8 cellular contexts compared by ENCODE assay signal in the genomic region with DNA sequence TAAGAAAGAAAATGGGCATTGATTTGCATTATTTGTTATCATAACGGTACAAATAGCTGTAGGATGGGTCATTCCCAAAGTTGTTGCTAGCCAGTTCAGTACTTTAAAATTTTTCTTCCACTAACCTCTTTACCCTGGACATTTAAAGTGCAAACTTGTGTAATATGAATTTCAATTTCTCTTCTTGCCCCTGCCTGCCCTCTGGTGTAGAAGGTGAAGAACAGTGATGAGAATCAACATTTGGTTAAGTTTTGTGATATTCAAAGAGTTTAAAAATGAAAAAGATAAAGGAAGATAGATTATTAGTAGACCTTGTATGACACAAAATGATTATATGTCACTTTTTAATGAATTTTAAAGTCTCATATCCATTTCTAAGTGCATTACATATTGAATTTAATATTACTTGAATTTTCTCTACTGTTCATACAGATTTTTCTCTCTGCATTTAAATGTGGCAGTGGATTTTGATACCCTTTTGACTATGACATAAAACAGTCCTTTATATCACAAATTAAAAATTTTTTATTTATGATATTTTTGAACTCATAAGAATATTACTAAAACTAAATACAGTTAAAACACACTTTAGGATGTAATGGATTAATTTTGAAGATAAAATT.
DNase-seq lines count a peak whose midpoint lies in the region; ATAC-seq, FAIRE-seq and TF ChIP-seq lines count a peak whose summit lies in the region.

No MANE protein-coding gene starts in this region.

- POLR2A ChIA-PET in HEK293 (lab: Yijun Ruan, JAX) = no interaction called here

- H3K27ac ChIP-seq in HEK293 (ENCODE audit: extremely low read depth, low read depth, low read length) = no peak overlapping the region

- ATAC-seq in HG02973 (IDR thresholded peaks at IDR 0.05; ENCODE audit: unreplicated experiment) (no peak), mucosa of descending colon (no peak)

- CTCF ChIA-PET in HEK293 (lab: Yijun Ruan, JAX) = interaction anchor here (0.7 to 1.5 kb wide), 6 partner anchors 10 to 474 kb away, joined by 3 to 6 read pairs (median 4); no protein-coding TSS in a partner anchor

- no peak for FAIRE-seq in urothelium cell line (lab: Jason Lieb, UNC)

- peak; percentile 29 for DNase-seq in Ammon's horn (ENCODE audit: low spot score)
- peak; percentile 85 for DNase-seq in adipocyte (ENCODE audit: low read depth)
- DNase-seq in left kidney (ENCODE audit: low read depth, low spot score) = peak; percentile 80
- no peak for DNase-seq in stimulated activated CD4-positive, alpha-beta T cell treated with anti-CD3 and anti-CD28 coated beads, Interleukin-4, amount 100 ng/mL, for 24 hours
- DNase-seq in urothelium cell line (ENCODE audit: low spot score) = no peak
- no peak for DNase-seq in mucosa of descending colon

- intact Hi-C loops in mucosa of descending colon (cut with DNase I, micrococcal nuclease) = no loop called here

- no peaks in the 10 kb centered on the region for H3K27me3 ChIP-seq in adipocyte (replicated peaks; ENCODE audit: control insufficient read depth, insufficient read depth, low read length)

- H3K4me1 ChIP-seq in HEK293 (ENCODE audit: control insufficient read depth, insufficient read depth, low read length) (peaks cover 12% of the 10 kb centered on the region; the same call in 1 of the 2 replicates), adipocyte (ENCODE audit: control insufficient read depth, insufficient read depth, low read length) (peaks cover 6% of the 10 kb centered on the region), mucosa of descending colon (ENCODE audit: low read depth) (no peaks in the 10 kb centered on the region)

- H3K36me3 ChIP-seq in HEK293 (ENCODE audit: control insufficient read depth in 2 of 2, insufficient read depth in 1 of 2, low read length in 2 of 2) (no peaks in the 10 kb centered on the region), adipocyte (ENCODE audit: control insufficient read depth, insufficient read depth, low read length, severe bottlenecking) (no peaks in the 10 kb centered on the region), mucosa of descending colon (ENCODE audit: low read depth) (no peaks in the 10 kb centered on the region)

- H3K4me3 ChIP-seq in HEK293 (ENCODE audit: low read depth, low read length) = no peak overlapping the region
- no peak overlapping the region for H3K4me3 ChIP-seq in adipocyte (ENCODE audit: low read length)
- H3K4me3 ChIP-seq in mucosa of descending colon = no peak overlapping the region

- H3K9me3 ChIP-seq in HEK293 (ENCODE audit: control insufficient read depth, insufficient read depth, low read depth, low read length) = no peaks in the 10 kb centered on the region
- H3K9me3 ChIP-seq in adipocyte (ENCODE audit: control insufficient read depth, low read length) = peaks cover 2% of the 10 kb centered on the region
- no peaks in the 10 kb centered on the region for H3K9me3 ChIP-seq in mucosa of descending colon

- peak overlapping the region; percentile 29 for H3K9ac ChIP-seq in adipocyte (ENCODE audit: low read length)

- TF ChIP-seq CTCF in HEK293 (tag by site-specific recombination; IDR thresholded peaks at IDR 0.05) (no peak), mucosa of descending colon (IDR thresholded peaks at IDR 0.05) (no peak)

TF ChIP-seq in HEK293, 187 proteins besides CTCF, POLR2A, EP300 and RAD21:
- TF ChIP-seq GLIS1 (tag by site-specific recombination; IDR thresholded peaks at IDR 0.05) = no peak
- TF ChIP-seq ZNF654 (tag by site-specific recombination; IDR thresholded peaks at IDR 0.05; ENCODE audit: low read depth) = peak; percentile 67

Comparison
In these comparisons a context has a peak if more than half of its experiments do, and no peak if none do; other contexts are left out.
1. DNase-seq: peak in Ammon's horn (single experiment), adipocyte (single experiment) and left kidney (single experiment); none in stimulated activated CD4-positive, alpha-beta T cell treated with anti-CD3 and anti-CD28 coated beads, Interleukin-4, amount 100 ng/mL, for 24 hours (single experiment), urothelium cell line (single experiment) and mucosa of descending colon (0 of 3).